1 cellular context compared by ENCODE assay signal in the genomic region with DNA sequence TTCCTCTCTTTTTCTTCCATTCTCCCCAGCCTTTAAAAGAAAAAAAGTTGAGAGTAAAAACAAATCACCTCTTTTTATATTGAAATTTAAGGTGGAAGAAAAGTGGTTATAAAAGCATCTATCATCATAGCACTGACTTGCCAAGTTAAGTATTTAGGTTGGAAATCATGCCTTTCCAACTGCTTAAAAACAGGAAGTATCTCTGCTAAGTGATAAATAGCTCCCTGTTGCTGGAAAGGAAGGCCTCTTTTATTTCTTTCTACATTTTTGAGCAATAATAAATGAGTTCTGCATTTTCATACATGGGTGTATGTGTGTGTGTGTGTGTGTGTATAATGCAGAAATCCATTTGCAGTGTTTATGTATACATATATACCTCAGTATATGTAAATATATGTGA.
TF ChIP-seq lines count a peak whose summit lies in the region.

No MANE protein-coding gene starts in this region.

TF ChIP-seq in IMR-90, 13 proteins besides CTCF, POLR2A, EP300 and RAD21 (continued from another document):
- no peak for TF ChIP-seq CEBPB (IDR thresholded peaks at IDR 0.05; ENCODE audit: low read depth, low read length)
- TF ChIP-seq MAFK (IDR thresholded peaks at IDR 0.05; ENCODE audit: low read depth, low read length): no peak
- TF ChIP-seq, protein P1, sequence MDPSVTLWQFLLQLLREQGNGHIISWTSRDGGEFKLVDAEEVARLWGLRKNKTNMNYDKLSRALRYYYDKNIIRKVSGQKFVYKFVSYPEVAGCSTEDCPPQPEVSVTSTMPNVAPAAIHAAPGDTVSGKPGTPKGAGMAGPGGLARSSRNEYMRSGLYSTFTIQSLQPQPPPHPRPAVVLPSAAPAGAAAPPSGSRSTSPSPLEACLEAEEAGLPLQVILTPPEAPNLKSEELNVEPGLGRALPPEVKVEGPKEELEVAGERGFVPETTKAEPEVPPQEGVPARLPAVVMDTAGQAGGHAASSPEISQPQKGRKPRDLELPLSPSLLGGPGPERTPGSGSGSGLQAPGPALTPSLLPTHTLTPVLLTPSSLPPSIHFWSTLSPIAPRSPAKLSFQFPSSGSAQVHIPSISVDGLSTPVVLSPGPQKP (IDR thresholded peaks at IDR 0.05; ENCODE audit: borderline replicate concordance, low read depth, low read length): no peak
- no peak for TF ChIP-seq MXI1 (IDR thresholded peaks at IDR 0.05; ENCODE audit: borderline replicate concordance, low read depth, low read length)
TF ChIP-seq in IMR-90: peak in this region for 0.
